11 cellular contexts compared by ENCODE assay signal in genomic region chr6:129707882-129708495, GRCh38. TPM values are rescaled to one million over a fixed set of nuclear protein-coding genes. Genes with fewer than 3 reads are reported as not detected.
A peak's percentile ranks its signal among the peaks of the same experiment; 100 is the strongest.
DNase-seq lines count a peak whose midpoint lies in the region; ATAC-seq and TF ChIP-seq lines count a peak whose summit lies in the region.
"Had no signal": no experiment of that assay in that cellular context is flagged by ENCODE, and none has a peak within 500 bp of the region (broad histone marks: within the 10 kb centered on the region; RNA-seq: fewer than 3 reads in every experiment).

No MANE protein-coding gene starts in this region.

- DNase-seq in HFF-Myc (ENCODE audit: extremely low read depth, low read depth) (no peak), coronary artery (ENCODE audit: low spot score) (no peak), neural crest cell (ENCODE audit: low read depth, low spot score) (no peak), GDM1 (lab: John Stamatoyannopoulos, UW) (no peak), kidney tubule cell (ENCODE audit: low spot score) (no peak)
- DNase-seq: COR-L47, HCEC 1CT had no signal

- H3K4me1 Mint-ChIP-seq in neural crest cell: peaks cover 35% of the 10 kb centered on the region

- no peak overlapping the region for H3K4me3 Mint-ChIP-seq in neural crest cell

- TF ChIP-seq CTCF in HFF-Myc (IDR thresholded peaks at IDR 0.05; ENCODE audit: low read depth, low read length, missing control alignments) (no peak), coronary artery (IDR thresholded peaks at IDR 0.05) (no peak), neural crest cell (conservative IDR thresholded peaks at IDR 0.05) (no peak)

- ATAC-seq in HG03432 (IDR thresholded peaks at IDR 0.05; ENCODE audit: unreplicated experiment) (no peak), HG03342 (IDR thresholded peaks at IDR 0.05; ENCODE audit: unreplicated experiment) (no peak)

- peaks cover 11% of the 10 kb centered on the region for H3K36me3 ChIP-seq in ACC112 (ENCODE audit: insufficient read depth, low read length)

- H3K27ac ChIP-seq in ACC112 (ENCODE audit: low read depth, low read length) (peak overlapping the region; percentile 59; the same call in 1 of the 2 replicates), coronary artery (peak overlapping the region in 1 of 2 donors; percentile 88)

- H3K27me3 ChIP-seq in ACC112 (ENCODE audit: insufficient read depth, low read length): no peaks in the 10 kb centered on the region

- H3K9me3 Mint-ChIP-seq in neural crest cell: no peaks in the 10 kb centered on the region
- H3K9me3 Mint-ChIP-seq: activated T-helper 1 cell treated with anti-CD3 and anti-CD28 coated beads, Interleukin-12 subunit alpha, Interleukin-12 subunit beta, Interleukin-2, Interleukin-4 antibody, amounts not matched to agents 30 ng/mL and 10 ng/mL and 1 ng/mL, durations not matched to agents 14 hours and 24 hours and 36 hours had no signal

- peaks cover 32% of the 10 kb centered on the region for H3K4me1 ChIP-seq in ACC112 (ENCODE audit: control insufficient read depth, insufficient read depth, low read length, unreplicated experiment)

- no peaks in the 10 kb centered on the region for H3K36me3 Mint-ChIP-seq in neural crest cell (ENCODE audit: low read depth)

- H3K4me3 ChIP-seq in ACC112 (ENCODE audit: low read depth, low read length) (peak overlapping the region; percentile 96), HFF-Myc (replicated peaks; ENCODE audit: low read depth, low read length) (peak overlapping the region; percentile 74), coronary artery (peak overlapping the region; percentile 77)

- peak overlapping the region; percentile 21 for H3K27ac Mint-ChIP-seq in neural crest cell (ENCODE audit: unreplicated experiment)
- H3K27ac Mint-ChIP-seq: activated T-helper 1 cell treated with anti-CD3 and anti-CD28 coated beads, Interleukin-12 subunit alpha, Interleukin-12 subunit beta, Interleukin-2, Interleukin-4 antibody, amounts not matched to agents 30 ng/mL and 10 ng/mL and 1 ng/mL, durations not matched to agents 14 hours and 24 hours and 36 hours had no signal

- H3K27me3 Mint-ChIP-seq in neural crest cell (ENCODE audit: low read depth): no peaks in the 10 kb centered on the region

- H2AFZ ChIP-seq in ACC112 (ENCODE audit: low read length, unreplicated experiment): no peak overlapping the region

- peaks cover 70% of the 10 kb centered on the region for H3K79me2 ChIP-seq in ACC112 (ENCODE audit: control insufficient read depth, insufficient read depth, low read length, unreplicated experiment)

RNA-seq across cellular contexts. Expression of gene ARHGAP18, which starts 2.0 kb away (rescaled TPM):
- 3.4 and 3.6 TPM in 2 replicates for total RNA-seq in neural crest cell
